In the genomic region with DNA sequence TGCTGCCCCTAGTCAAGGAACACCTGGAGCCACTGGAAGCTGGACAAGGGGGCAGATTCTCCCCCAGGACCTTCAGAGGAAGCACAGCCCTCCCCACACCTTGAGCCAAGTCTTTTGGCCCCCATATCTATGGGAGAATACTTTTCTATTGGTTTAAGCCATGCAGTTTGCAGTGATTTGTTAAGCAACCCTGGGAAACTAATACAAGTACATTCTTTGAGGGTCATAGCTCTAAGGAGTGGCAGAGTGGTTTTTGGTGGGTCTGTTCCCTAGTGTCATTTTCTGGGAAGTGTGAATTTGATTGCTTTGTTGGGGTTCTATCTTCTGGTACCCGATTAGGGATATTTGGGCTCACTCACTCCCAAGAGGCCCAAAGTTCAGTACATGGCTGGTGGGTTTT, we compare ENCODE assay signal across 25 cellular contexts. TPM values are rescaled to one million over a fixed set of nuclear protein-coding genes. Genes with fewer than 3 reads are reported as not detected.
DNase-seq lines count a peak whose midpoint lies in the region; ATAC-seq and TF ChIP-seq lines count a peak whose summit lies in the region.
"Had no signal": no experiment of that assay in that cellular context is flagged by ENCODE, and none has a peak within 500 bp of the region (broad histone marks: within the 10 kb centered on the region; RNA-seq: fewer than 3 reads in every experiment).

No MANE protein-coding gene starts in this region.

- no peak overlapping the region for H3K4me3 Mint-ChIP-seq in osteocyte (ENCODE audit: unreplicated experiment)
- H3K4me3 Mint-ChIP-seq: CD4-positive, CD25-positive, alpha-beta regulatory T cell; HFFc6 had no signal

- DNase-seq in SJSA1 (ENCODE audit: low read depth in 1 of 2, low spot score in 2 of 2) (no peak), left lung (no peak), transverse colon (no peak), NCI-H1436 (lab: John Stamatoyannopoulos, UW) (no peak), osteocyte (ENCODE audit: extremely low spot score, unreplicated experiment) (no peak), DMS153 (lab: John Stamatoyannopoulos, UW) (no peak)
- DNase-seq: CD4-positive, CD25-positive, alpha-beta regulatory T cell; GOT3; HFFc6; KBM-7; MG63; NCI-H1105 treated with DMSO at 0.1 percent for 48 hours; NCI-H2029; NCI-H2227 treated with DMSO at 0.1 percent for 48 hours; NCI-H526 treated with DMSO at 0.1 percent for 48 hours; Right ventricle myocardium superior; RPMI8226 had no signal

- peaks cover 3% of the 10 kb centered on the region for H3K27me3 Mint-ChIP-seq in osteocyte (ENCODE audit: unreplicated experiment)
- H3K27me3 Mint-ChIP-seq: CD4-positive, CD25-positive, alpha-beta regulatory T cell had no signal

- intact Hi-C loops in left lung (cut with DNase I), result no loop called here
- intact Hi-C loops in transverse colon (cut with DNase I; ENCODE audit: low total_unique reads), result no loop called here

- no peak for TF ChIP-seq EP300 in transverse colon (IDR thresholded peaks at IDR 0.05; ENCODE audit: low read depth)

- no peaks in the 10 kb centered on the region for H3K36me3 ChIP-seq in SJSA1
- H3K36me3 ChIP-seq in left lung, result no peaks in the 10 kb centered on the region
- no peaks in the 10 kb centered on the region for H3K36me3 ChIP-seq in transverse colon
- H3K36me3 ChIP-seq: BLaER1, HAP-1, MG63 had no signal

- peak overlapping the region; percentile 56 for H3K27ac ChIP-seq in 22Rv1
- H3K27ac ChIP-seq in SJSA1, result peak overlapping the region; percentile 77
- peak overlapping the region; percentile 63 to 74 for H3K27ac ChIP-seq in left lung
- H3K27ac ChIP-seq in transverse colon, result peak overlapping the region in 3 of 4 donors; percentile 23 to 67 (median 25)
- H3K27ac ChIP-seq: BLaER1 had no signal

- ATAC-seq in left lung, result peak; percentile 59
- ATAC-seq: GM12878 had no signal

- no peaks in the 10 kb centered on the region for H3K27me3 ChIP-seq in SJSA1 (replicated peaks)
- H3K27me3 ChIP-seq in left lung, result no peaks in the 10 kb centered on the region
- no peaks in the 10 kb centered on the region for H3K27me3 ChIP-seq in transverse colon
- H3K27me3 ChIP-seq: BLaER1, MG63 had no signal

- no peak for TF ChIP-seq POLR2A in transverse colon (IDR thresholded peaks at IDR 0.05)

- H3K4me1 ChIP-seq in SJSA1 (replicated peaks), result peaks cover 40% of the 10 kb centered on the region
- H3K4me1 ChIP-seq in left lung, result peaks cover 0 to 3% of the 10 kb centered on the region in 2 donors
- peaks cover 0 to 15% (median 4%) of the 10 kb centered on the region in 4 donors for H3K4me1 ChIP-seq in transverse colon
- H3K4me1 ChIP-seq: BLaER1 had no signal

- no peaks in the 10 kb centered on the region for H3K36me3 Mint-ChIP-seq in osteocyte (ENCODE audit: unreplicated experiment)
- H3K36me3 Mint-ChIP-seq: CD4-positive, CD25-positive, alpha-beta regulatory T cell had no signal

- 45 to 47% methylated on average over 1 of the region's 1 CpG for WGBS in transverse colon (ENCODE audit: low coverage in 1 of 2), 2 donors

- TF ChIP-seq CTCF in 22Rv1 (IDR thresholded peaks at IDR 0.05) (no peak), left lung (IDR thresholded peaks at IDR 0.05) (no peak), transverse colon (IDR thresholded peaks at IDR 0.05) (no peak), osteocyte (IDR thresholded peaks at IDR 0.05) (no peak)

- H3K9me3 ChIP-seq in SJSA1 (replicated peaks), result no peaks in the 10 kb centered on the region
- H3K9me3 ChIP-seq in left lung, result no peaks in the 10 kb centered on the region
- no peaks in the 10 kb centered on the region for H3K9me3 ChIP-seq in transverse colon
- H3K9me3 ChIP-seq: BLaER1, HAP-1, MG63 had no signal

- H3K9me3 Mint-ChIP-seq in osteocyte (ENCODE audit: unreplicated experiment), result no peaks in the 10 kb centered on the region
- H3K9me3 Mint-ChIP-seq: HFFc6 had no signal

- no peak overlapping the region for H3K4me3 ChIP-seq in SJSA1
- H3K4me3 ChIP-seq in left lung, result no peak overlapping the region
- no peak overlapping the region for H3K4me3 ChIP-seq in transverse colon
- H3K4me3 ChIP-seq: BLaER1, GM12878, HAP-1, MG63 had no signal

- in situ Hi-C loops in transverse colon (cut with MboI; ENCODE audit: low pct_ligation_motif_present in 1 of 4, low pct_unique_long_range_greater_than_20kb in 1 of 4, low sequenced_read_pairs in 3 of 4), result no loop called here

- no peak overlapping the region for H3K27ac Mint-ChIP-seq in osteocyte (ENCODE audit: unreplicated experiment)
- H3K27ac Mint-ChIP-seq: CD4-positive, CD25-positive, alpha-beta regulatory T cell; HFFc6 had no signal

- peaks cover 22% of the 10 kb centered on the region for H3K4me1 Mint-ChIP-seq in osteocyte (ENCODE audit: unreplicated experiment)
- H3K4me1 Mint-ChIP-seq: CD4-positive, CD25-positive, alpha-beta regulatory T cell had no signal

RNA-seq across cellular contexts. Expression of gene PTCSC3, which starts 50.8 kb away (rescaled TPM):
- total RNA-seq in SJSA1 (2014; rRNA removed; shearing (Covaris generic)), result not detected in 2 replicates
- total RNA-seq in left lung, result 1 to 10 TPM in 1 of 2 donors, not detected in 1; 2.9 TPM
- total RNA-seq in transverse colon, result not detected
- not detected in 2 replicates for total RNA-seq in osteocyte
- total RNA-seq: A172; CD4-positive, CD25-positive, alpha-beta regulatory T cell; GM12878; HFFc6; LHCN-M2; NCI-H460; Right ventricle myocardium superior; SK-MEL-5 had no signal

Comparison
In these comparisons a context has a peak if more than half of its experiments do, and no peak if none do; other contexts are left out.
1. H3K27ac ChIP-seq: peak in every context shown above with its lines; median percentile 77 in SJSA1; 68 in left lung; 56 in 22Rv1; 25 in transverse colon.